In genomic region chr3:196169836-196170240, GRCh38 we compare ENCODE assay signal across 3 cellular contexts.
TF ChIP-seq lines count a peak whose summit lies in the region.

No MANE protein-coding gene starts in this region.

TF ChIP-seq in HepG2, 621 proteins besides CTCF, POLR2A, EP300 and RAD21 (continues in another document):
- no peak for TF ChIP-seq ZBTB40 (IDR thresholded peaks at IDR 0.05)
- no peak for TF ChIP-seq ZBTB40 (CRISPR knock-in tag; IDR thresholded peaks at IDR 0.05)
- TF ChIP-seq MNT (IDR thresholded peaks at IDR 0.05): no peak

TF ChIP-seq in WTC11, 78 proteins besides CTCF, POLR2A, EP300 and RAD21:
- no peak for TF ChIP-seq KAT7 (CRISPR knock-in tag; IDR thresholded peaks at IDR 0.05; ENCODE audit: borderline replicate concordance)
- no peak for TF ChIP-seq NR1H2 (CRISPR knock-in tag; IDR thresholded peaks at IDR 0.05)
- TF ChIP-seq RORB (CRISPR knock-in tag; IDR thresholded peaks at IDR 0.05): no peak
- TF ChIP-seq FOXK1 (CRISPR knock-in tag; IDR thresholded peaks at IDR 0.05): no peak
- no peak for TF ChIP-seq AFF4 (CRISPR knock-in tag; IDR thresholded peaks at IDR 0.05; ENCODE audit: borderline replicate concordance)
- no peak for TF ChIP-seq OVOL2 (CRISPR knock-in tag; IDR thresholded peaks at IDR 0.05; ENCODE audit: borderline replicate concordance)
- no peak for TF ChIP-seq SMAD3 (CRISPR knock-in tag; IDR thresholded peaks at IDR 0.05; ENCODE audit: borderline replicate concordance)
- TF ChIP-seq USF2 (CRISPR knock-in tag; IDR thresholded peaks at IDR 0.05): no peak
- TF ChIP-seq IRF2 (CRISPR knock-in tag; IDR thresholded peaks at IDR 0.05; ENCODE audit: borderline replicate concordance, low read depth): no peak
- TF ChIP-seq ATF3 (CRISPR knock-in tag; conservative IDR thresholded peaks at IDR 0.05): no peak
- TF ChIP-seq E2F1 (CRISPR knock-in tag; IDR thresholded peaks at IDR 0.05): no peak
- no peak for TF ChIP-seq ZNF121 (CRISPR knock-in tag; IDR thresholded peaks at IDR 0.05)
- no peak for TF ChIP-seq ATF2 (CRISPR knock-in tag; IDR thresholded peaks at IDR 0.05; ENCODE audit: borderline replicate concordance, low read depth)
- TF ChIP-seq ZNF425 (CRISPR knock-in tag; conservative IDR thresholded peaks at IDR 0.05): no peak
- no peak for TF ChIP-seq GTF2I (CRISPR knock-in tag; conservative IDR thresholded peaks at IDR 0.05)

TF ChIP-seq in GM12891, 5 proteins besides CTCF, POLR2A, EP300 and RAD21:
- TF ChIP-seq POLR2AphosphoS5 (IDR thresholded peaks at IDR 0.05; ENCODE audit: low read depth, low read length) (no peak), SPI1 (IDR thresholded peaks at IDR 0.05; ENCODE audit: low read depth, low read length) (no peak), POU2F2 (IDR thresholded peaks at IDR 0.05; ENCODE audit: low read depth, low read length) (no peak), TAF1 (IDR thresholded peaks at IDR 0.05; ENCODE audit: low read depth, low read length) (no peak), PAX5 (IDR thresholded peaks at IDR 0.05; ENCODE audit: insufficient read depth, low read length, severe bottlenecking) (no peak)
